Comparison of ENCODE assay signal across 18 cellular contexts in the genomic region with DNA sequence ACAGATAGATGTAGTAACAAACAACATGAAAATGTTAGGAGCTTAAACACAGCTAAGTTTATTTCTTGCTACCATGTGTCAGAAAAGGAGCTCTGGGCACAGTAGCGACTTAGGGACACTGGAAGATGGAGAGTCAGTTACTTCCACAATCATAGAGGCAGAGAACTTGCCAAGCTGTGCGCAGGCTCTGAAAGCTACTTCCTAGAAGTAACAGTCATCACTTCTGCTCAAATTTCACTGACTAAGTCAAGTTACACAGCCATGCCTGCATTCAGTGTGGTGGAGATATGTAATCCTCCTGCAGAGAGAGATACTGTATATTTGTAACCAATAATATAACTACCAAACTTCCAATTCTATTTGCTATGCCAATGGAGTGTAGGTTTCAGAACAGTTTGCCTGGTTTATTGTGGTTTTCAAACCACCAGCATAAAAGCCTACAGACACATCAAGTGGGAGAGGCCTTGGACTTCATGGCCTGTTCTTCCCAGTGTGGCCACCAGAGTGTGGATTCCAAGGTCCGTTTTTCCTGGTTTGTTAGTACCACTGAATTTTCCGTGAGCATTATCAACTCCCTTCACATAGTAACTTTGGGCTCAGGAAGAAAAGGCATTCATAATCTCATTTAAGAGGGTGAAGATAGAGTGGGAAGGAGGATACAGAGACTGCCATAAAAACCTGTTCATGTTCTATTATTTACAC.
A peak's percentile ranks its signal among the peaks of the same experiment; 100 is the strongest.
DNase-seq lines count a peak whose midpoint lies in the region; ATAC-seq and TF ChIP-seq lines count a peak whose summit lies in the region.
"Had no signal": no experiment of that assay in that cellular context is flagged by ENCODE, and none has a peak within 500 bp of the region (broad histone marks: within the 10 kb centered on the region; RNA-seq: fewer than 3 reads in every experiment).

No MANE protein-coding gene starts in this region.

- no peak overlapping the region for H3K27ac ChIP-seq in DND-41 (ENCODE audit: low read length)
- H3K27ac ChIP-seq in left lung: no peak overlapping the region
- H3K27ac ChIP-seq: dorsolateral prefrontal cortex, gastroesophageal sphincter, thoracic aorta had no signal

- no peaks in the 10 kb centered on the region for H3K36me3 ChIP-seq in DND-41 (ENCODE audit: insufficient read depth, low read length)
- no peaks in the 10 kb centered on the region for H3K36me3 ChIP-seq in Loucy (ENCODE audit: insufficient read depth, low read length)
- no peaks in the 10 kb centered on the region for H3K36me3 ChIP-seq in left lung
- H3K36me3 ChIP-seq: gastroesophageal sphincter, thoracic aorta had no signal

- CTCF ChIA-PET in T-cell (lab: Charles Lee): no interaction called here

- no peak overlapping the region for H2AFZ ChIP-seq in DND-41 (ENCODE audit: low read depth, low read length)
- no peak overlapping the region for H2AFZ ChIP-seq in Loucy (ENCODE audit: low read length)

- H3K36me3 Mint-ChIP-seq in chondrocyte (ENCODE audit: low read depth) (peaks cover 1% of the 10 kb centered on the region), T-cell (no peaks in the 10 kb centered on the region)
- H3K36me3 Mint-ChIP-seq: naive B cell had no signal

- H3K9ac ChIP-seq in DND-41 (ENCODE audit: low read depth, low read length) (no peak overlapping the region), Loucy (ENCODE audit: low read depth, low read length, poor library complexity, severe bottlenecking) (no peak overlapping the region)

- H3K9me3 Mint-ChIP-seq in chondrocyte (ENCODE audit: low read depth): no peaks in the 10 kb centered on the region
- H3K9me3 Mint-ChIP-seq in T-cell: no peaks in the 10 kb centered on the region
- H3K9me3 Mint-ChIP-seq: naive B cell had no signal

- peak; percentile 48; the same call in 1 of the 3 replicates for ATAC-seq in DND-41 (ENCODE audit: insufficient read depth, low read depth)
- ATAC-seq in left lung: peak; percentile 12
- no peak for ATAC-seq in T-cell (replicated peaks in 1 of 4)
- no peak for ATAC-seq in GM19452 (IDR thresholded peaks at IDR 0.05; ENCODE audit: unreplicated experiment)
- ATAC-seq in HG02840 (IDR thresholded peaks at IDR 0.05; ENCODE audit: low FRiP score, unreplicated experiment): no peak
- ATAC-seq: gastroesophageal sphincter had no signal

- POLR2A ChIA-PET in T-cell (lab: Charles Lee): no interaction called here

- no peak for TF ChIP-seq CTCF in DND-41 (IDR thresholded peaks at IDR 0.05; ENCODE audit: borderline replicate concordance, extremely low read depth, low read length, poor library complexity, severe bottlenecking)
- 0 out of 2 replicates have a peak, but pooled peaks have one; percentile 9 for TF ChIP-seq CTCF in Loucy (conservative IDR thresholded peaks at IDR 0.05; ENCODE audit: low read length)
- peak; percentile 22 for TF ChIP-seq CTCF in chondrocyte (IDR thresholded peaks at IDR 0.05)
- TF ChIP-seq CTCF in left lung (IDR thresholded peaks at IDR 0.05): no peak

- H3K4me3 Mint-ChIP-seq in chondrocyte (ENCODE audit: unreplicated experiment) (no peak overlapping the region), T-cell (no peak overlapping the region)
- H3K4me3 Mint-ChIP-seq: B cell, naive B cell had no signal

- peak overlapping the region; percentile 27 for H3K27ac Mint-ChIP-seq in chondrocyte (ENCODE audit: unreplicated experiment)
- no peak overlapping the region for H3K27ac Mint-ChIP-seq in T-cell
- H3K27ac Mint-ChIP-seq: B cell had no signal

- H3K4me3 ChIP-seq in DND-41 (ENCODE audit: low read depth in 1 of 2, low read length in 2 of 2) (no peak overlapping the region), Loucy (ENCODE audit: low read length, poor library complexity, severe bottlenecking) (no peak overlapping the region), left lung (no peak overlapping the region)
- H3K4me3 ChIP-seq: dorsolateral prefrontal cortex, gastroesophageal sphincter, thoracic aorta had no signal

- H3K27me3 ChIP-seq in DND-41 (ENCODE audit: insufficient read depth, low read length, poor library complexity): no peaks in the 10 kb centered on the region
- no peaks in the 10 kb centered on the region for H3K27me3 ChIP-seq in Loucy (ENCODE audit: insufficient read depth, low read length, poor library complexity, severe bottlenecking)
- no peaks in the 10 kb centered on the region for H3K27me3 ChIP-seq in left lung
- H3K27me3 ChIP-seq: dorsolateral prefrontal cortex, gastroesophageal sphincter had no signal

- intact Hi-C loops in left lung (cut with DNase I): no loop called here

- H3K4me2 ChIP-seq in DND-41 (ENCODE audit: insufficient read depth, low read length): no peak overlapping the region
- no peak overlapping the region for H3K4me2 ChIP-seq in Loucy (ENCODE audit: low read depth, low read length, poor library complexity, severe bottlenecking)

- H3K9me3 ChIP-seq in DND-41 (ENCODE audit: insufficient read depth, low read length, severe bottlenecking): no peaks in the 10 kb centered on the region
- no peaks in the 10 kb centered on the region for H3K9me3 ChIP-seq in Loucy (ENCODE audit: insufficient read depth, low read depth, low read length)
- H3K9me3 ChIP-seq in left lung: no peaks in the 10 kb centered on the region
- H3K9me3 ChIP-seq: gastroesophageal sphincter, thoracic aorta had no signal

- H3K4me1 Mint-ChIP-seq in chondrocyte (ENCODE audit: low read depth) (peaks cover 34% of the 10 kb centered on the region), T-cell (no peaks in the 10 kb centered on the region)

- H3F3A ChIP-seq in Loucy (ENCODE audit: low read depth): no peaks in the 10 kb centered on the region

- no peaks in the 10 kb centered on the region for H3K4me1 ChIP-seq in DND-41 (ENCODE audit: insufficient read depth, low read length)
- H3K4me1 ChIP-seq in Loucy (ENCODE audit: insufficient read depth, low read length, poor library complexity, severe bottlenecking): peaks cover 13% of the 10 kb centered on the region
- H3K4me1 ChIP-seq in left lung: no peaks in the 10 kb centered on the region

- DNase-seq in DND-41 (no peak), chondrocyte (ENCODE audit: low spot score) (no peak), left lung (no peak), T-cell (no peak)
- DNase-seq in central memory CD4-positive, alpha-beta T cell: no peak
- DNase-seq: activated CD8-positive, alpha-beta memory T cell treated with anti-CD3 and anti-CD28 coated beads for 24 hours; activated effector memory CD4-positive, alpha-beta T cell treated with anti-CD3 and anti-CD28 coated beads, Interleukin-2, amount 50 U/mL, for 16 hours; DMS79; dorsolateral prefrontal cortex; naive B cell; NCI-H774; SIG-M5 had no signal

- no peaks in the 10 kb centered on the region for H4K20me1 ChIP-seq in DND-41 (ENCODE audit: insufficient read depth, low read length)
- H4K20me1 ChIP-seq in Loucy (ENCODE audit: insufficient read depth, low read length, poor library complexity, severe bottlenecking): no peaks in the 10 kb centered on the region

- H3K79me2 ChIP-seq in DND-41 (ENCODE audit: insufficient read depth, low read length) (no peaks in the 10 kb centered on the region), Loucy (ENCODE audit: insufficient read depth, low read length) (no peaks in the 10 kb centered on the region)

- H3K9me2 ChIP-seq in Loucy (replicated peaks; ENCODE audit: low read depth, low read length): no peaks in the 10 kb centered on the region

- H3K27me3 Mint-ChIP-seq in chondrocyte (ENCODE audit: low read depth): no peaks in the 10 kb centered on the region
- no peaks in the 10 kb centered on the region for H3K27me3 Mint-ChIP-seq in T-cell
- H3K27me3 Mint-ChIP-seq: B cell, naive B cell had no signal

Comparison
In these comparisons a context has a peak if more than half of its experiments do, and no peak if none do; other contexts are left out.
1. ATAC-seq: peak in DND-41 (single experiment) and left lung (single experiment); none in T-cell (0 of 4), GM19452 (single experiment) and HG02840 (single experiment).
2. CTCF ChIP-seq: peak in Loucy (single experiment) and chondrocyte (single experiment); none in DND-41 (single experiment) and left lung (0 of 2).